ENCODE assay signal across 1 cellular context in genomic region chr6:170443151-170443662, GRCh38.
TF ChIP-seq lines count a peak whose summit lies in the region.

No MANE protein-coding gene starts in this region.

TF ChIP-seq in HepG2, 621 proteins besides CTCF, POLR2A, EP300 and RAD21 (continued from another document):
- TF ChIP-seq, protein P1, sequence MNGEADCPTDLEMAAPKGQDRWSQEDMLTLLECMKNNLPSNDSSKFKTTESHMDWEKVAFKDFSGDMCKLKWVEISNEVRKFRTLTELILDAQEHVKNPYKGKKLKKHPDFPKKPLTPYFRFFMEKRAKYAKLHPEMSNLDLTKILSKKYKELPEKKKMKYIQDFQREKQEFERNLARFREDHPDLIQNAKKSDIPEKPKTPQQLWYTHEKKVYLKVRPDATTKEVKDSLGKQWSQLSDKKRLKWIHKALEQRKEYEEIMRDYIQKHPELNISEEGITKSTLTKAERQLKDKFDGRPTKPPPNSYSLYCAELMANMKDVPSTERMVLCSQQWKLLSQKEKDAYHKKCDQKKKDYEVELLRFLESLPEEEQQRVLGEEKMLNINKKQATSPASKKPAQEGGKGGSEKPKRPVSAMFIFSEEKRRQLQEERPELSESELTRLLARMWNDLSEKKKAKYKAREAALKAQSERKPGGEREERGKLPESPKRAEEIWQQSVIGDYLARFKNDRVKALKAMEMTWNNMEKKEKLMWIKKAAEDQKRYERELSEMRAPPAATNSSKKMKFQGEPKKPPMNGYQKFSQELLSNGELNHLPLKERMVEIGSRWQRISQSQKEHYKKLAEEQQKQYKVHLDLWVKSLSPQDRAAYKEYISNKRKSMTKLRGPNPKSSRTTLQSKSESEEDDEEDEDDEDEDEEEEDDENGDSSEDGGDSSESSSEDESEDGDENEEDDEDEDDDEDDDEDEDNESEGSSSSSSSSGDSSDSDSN (CRISPR knock-in tag; IDR thresholded peaks at IDR 0.05): no peak
- TF ChIP-seq PHB2 (IDR thresholded peaks at IDR 0.05; ENCODE audit: partially characterized antibody): no peak
- TF ChIP-seq, protein P2, sequence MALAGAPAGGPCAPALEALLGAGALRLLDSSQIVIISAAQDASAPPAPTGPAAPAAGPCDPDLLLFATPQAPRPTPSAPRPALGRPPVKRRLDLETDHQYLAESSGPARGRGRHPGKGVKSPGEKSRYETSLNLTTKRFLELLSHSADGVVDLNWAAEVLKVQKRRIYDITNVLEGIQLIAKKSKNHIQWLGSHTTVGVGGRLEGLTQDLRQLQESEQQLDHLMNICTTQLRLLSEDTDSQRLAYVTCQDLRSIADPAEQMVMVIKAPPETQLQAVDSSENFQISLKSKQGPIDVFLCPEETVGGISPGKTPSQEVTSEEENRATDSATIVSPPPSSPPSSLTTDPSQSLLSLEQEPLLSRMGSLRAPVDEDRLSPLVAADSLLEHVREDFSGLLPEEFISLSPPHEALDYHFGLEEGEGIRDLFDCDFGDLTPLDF (CRISPR knock-in tag; IDR thresholded peaks at IDR 0.05): no peak
- no peak for TF ChIP-seq MTA1 (CRISPR knock-in tag; IDR thresholded peaks at IDR 0.05; ENCODE audit: borderline replicate concordance)
- TF ChIP-seq, protein P3, sequence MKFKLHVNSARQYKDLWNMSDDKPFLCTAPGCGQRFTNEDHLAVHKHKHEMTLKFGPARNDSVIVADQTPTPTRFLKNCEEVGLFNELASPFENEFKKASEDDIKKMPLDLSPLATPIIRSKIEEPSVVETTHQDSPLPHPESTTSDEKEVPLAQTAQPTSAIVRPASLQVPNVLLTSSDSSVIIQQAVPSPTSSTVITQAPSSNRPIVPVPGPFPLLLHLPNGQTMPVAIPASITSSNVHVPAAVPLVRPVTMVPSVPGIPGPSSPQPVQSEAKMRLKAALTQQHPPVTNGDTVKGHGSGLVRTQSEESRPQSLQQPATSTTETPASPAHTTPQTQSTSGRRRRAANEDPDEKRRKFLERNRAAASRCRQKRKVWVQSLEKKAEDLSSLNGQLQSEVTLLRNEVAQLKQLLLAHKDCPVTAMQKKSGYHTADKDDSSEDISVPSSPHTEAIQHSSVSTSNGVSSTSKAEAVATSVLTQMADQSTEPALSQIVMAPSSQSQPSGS (CRISPR knock-in tag; IDR thresholded peaks at IDR 0.05): no peak
- no peak for TF ChIP-seq ZBTB42 (CRISPR knock-in tag; IDR thresholded peaks at IDR 0.05)
- TF ChIP-seq, protein P4, sequence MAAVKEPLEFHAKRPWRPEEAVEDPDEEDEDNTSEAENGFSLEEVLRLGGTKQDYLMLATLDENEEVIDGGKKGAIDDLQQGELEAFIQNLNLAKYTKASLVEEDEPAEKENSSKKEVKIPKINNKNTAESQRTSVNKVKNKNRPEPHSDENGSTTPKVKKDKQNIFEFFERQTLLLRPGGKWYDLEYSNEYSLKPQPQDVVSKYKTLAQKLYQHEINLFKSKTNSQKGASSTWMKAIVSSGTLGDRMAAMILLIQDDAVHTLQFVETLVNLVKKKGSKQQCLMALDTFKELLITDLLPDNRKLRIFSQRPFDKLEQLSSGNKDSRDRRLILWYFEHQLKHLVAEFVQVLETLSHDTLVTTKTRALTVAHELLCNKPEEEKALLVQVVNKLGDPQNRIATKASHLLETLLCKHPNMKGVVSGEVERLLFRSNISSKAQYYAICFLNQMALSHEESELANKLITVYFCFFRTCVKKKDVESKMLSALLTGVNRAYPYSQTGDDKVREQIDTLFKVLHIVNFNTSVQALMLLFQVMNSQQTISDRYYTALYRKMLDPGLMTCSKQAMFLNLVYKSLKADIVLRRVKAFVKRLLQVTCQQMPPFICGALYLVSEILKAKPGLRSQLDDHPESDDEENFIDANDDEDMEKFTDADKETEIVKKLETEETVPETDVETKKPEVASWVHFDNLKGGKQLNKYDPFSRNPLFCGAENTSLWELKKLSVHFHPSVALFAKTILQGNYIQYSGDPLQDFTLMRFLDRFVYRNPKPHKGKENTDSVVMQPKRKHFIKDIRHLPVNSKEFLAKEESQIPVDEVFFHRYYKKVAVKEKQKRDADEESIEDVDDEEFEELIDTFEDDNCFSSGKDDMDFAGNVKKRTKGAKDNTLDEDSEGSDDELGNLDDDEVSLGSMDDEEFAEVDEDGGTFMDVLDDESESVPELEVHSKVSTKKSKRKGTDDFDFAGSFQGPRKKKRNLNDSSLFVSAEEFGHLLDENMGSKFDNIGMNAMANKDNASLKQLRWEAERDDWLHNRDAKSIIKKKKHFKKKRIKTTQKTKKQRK (IDR thresholded peaks at IDR 0.05; ENCODE audit: low read length): no peak
- TF ChIP-seq CENPX (CRISPR knock-in tag; IDR thresholded peaks at IDR 0.05): no peak
- peak; percentile 48 for TF ChIP-seq STAG1 (CRISPR knock-in tag; IDR thresholded peaks at IDR 0.05)
- no peak for TF ChIP-seq ZNF580 (CRISPR knock-in tag; IDR thresholded peaks at IDR 0.05; ENCODE audit: borderline replicate concordance, low read depth)
